Comparison of ENCODE assay signal across 1 cellular context in genomic region chr5:132887326-132887725, GRCh38.
TF ChIP-seq lines count a peak whose summit lies in the region.

No MANE protein-coding gene starts in this region.

TF ChIP-seq in HepG2, 621 proteins besides CTCF, POLR2A, EP300 and RAD21:
- TF ChIP-seq FOXP1 (IDR thresholded peaks at IDR 0.05), result no peak
- no peak for TF ChIP-seq FOXP1 (CRISPR knock-in tag; IDR thresholded peaks at IDR 0.05)
- no peak for TF ChIP-seq KLF13 (CRISPR knock-in tag; IDR thresholded peaks at IDR 0.05)
- no peak for TF ChIP-seq ZNF101 (CRISPR knock-in tag; IDR thresholded peaks at IDR 0.05; ENCODE audit: borderline replicate concordance, low read depth)
